2 cellular contexts compared by ENCODE assay signal in the genomic region with DNA sequence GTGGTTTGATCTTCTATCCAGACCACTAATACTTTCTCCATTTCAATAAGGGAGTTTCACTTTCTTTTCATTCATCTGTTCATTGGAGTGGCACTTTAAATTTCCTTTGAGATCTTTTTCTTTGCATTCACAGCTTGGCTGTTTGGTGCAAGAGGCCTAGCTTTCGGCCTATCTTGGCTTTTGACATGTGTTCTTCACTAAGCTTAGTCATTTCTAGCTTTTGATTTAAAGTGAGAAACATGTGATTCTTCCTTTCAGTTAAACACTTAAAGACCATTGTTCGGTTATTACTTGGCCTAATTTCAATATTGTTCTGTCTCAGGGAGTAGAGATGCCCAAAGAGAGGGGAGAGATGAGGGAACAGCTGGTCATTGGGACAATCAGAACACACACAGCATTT.
TF ChIP-seq lines count a peak whose summit lies in the region.

No MANE protein-coding gene starts in this region.

TF ChIP-seq in SK-N-SH, 30 proteins besides CTCF, POLR2A, EP300 and RAD21:
- TF ChIP-seq, protein P1, sequence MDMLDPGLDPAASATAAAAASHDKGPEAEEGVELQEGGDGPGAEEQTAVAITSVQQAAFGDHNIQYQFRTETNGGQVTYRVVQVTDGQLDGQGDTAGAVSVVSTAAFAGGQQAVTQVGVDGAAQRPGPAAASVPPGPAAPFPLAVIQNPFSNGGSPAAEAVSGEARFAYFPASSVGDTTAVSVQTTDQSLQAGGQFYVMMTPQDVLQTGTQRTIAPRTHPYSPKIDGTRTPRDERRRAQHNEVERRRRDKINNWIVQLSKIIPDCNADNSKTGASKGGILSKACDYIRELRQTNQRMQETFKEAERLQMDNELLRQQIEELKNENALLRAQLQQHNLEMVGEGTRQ (IDR thresholded peaks at IDR 0.05; ENCODE audit: borderline replicate concordance, low read depth, low read length): no peak
- TF ChIP-seq RCOR1 (IDR thresholded peaks at IDR 0.05; ENCODE audit: low read length): no peak
- no peak for TF ChIP-seq FOXJ3 (CRISPR knock-in tag; IDR thresholded peaks at IDR 0.05)
- no peak for TF ChIP-seq NRF1 (IDR thresholded peaks at IDR 0.05; ENCODE audit: low read depth, low read length)

TF ChIP-seq in GM12891, 5 proteins besides CTCF, POLR2A, EP300 and RAD21:
- TF ChIP-seq POLR2AphosphoS5 (IDR thresholded peaks at IDR 0.05; ENCODE audit: low read depth, low read length): no peak
- no peak for TF ChIP-seq POU2F2 (IDR thresholded peaks at IDR 0.05; ENCODE audit: low read depth, low read length)
- TF ChIP-seq PAX5 (IDR thresholded peaks at IDR 0.05; ENCODE audit: insufficient read depth, low read length, severe bottlenecking): no peak
